19 cellular contexts compared by ENCODE assay signal in genomic region chr5:7705261-7705660, GRCh38.
DNase-seq lines count a peak whose midpoint lies in the region; ATAC-seq and TF ChIP-seq lines count a peak whose summit lies in the region.
"Had no signal": no experiment of that assay in that cellular context is flagged by ENCODE, and none has a peak within 500 bp of the region (broad histone marks: within the 10 kb centered on the region; RNA-seq: fewer than 3 reads in every experiment).

No MANE protein-coding gene starts in this region.

- H3K79me1 ChIP-seq in trophoblast cell (ENCODE audit: low read length), result no peaks in the 10 kb centered on the region

- no peak overlapping the region for H3K18ac ChIP-seq in trophoblast cell (ENCODE audit: low read length)

- no peak for ATAC-seq in upper lobe of left lung (ENCODE audit: low FRiP score in 2 of 2)
- ATAC-seq: PC-3 had no signal

- H3K27me3 ChIP-seq in trophoblast cell (ENCODE audit: insufficient read depth, low read length) (no peaks in the 10 kb centered on the region), upper lobe of left lung (no peaks in the 10 kb centered on the region)

- H4K8ac ChIP-seq in trophoblast cell (ENCODE audit: low read depth, low read length), result no peak overlapping the region

- no CpG with 5 or more reads among the region's 5 CpGs for WGBS in trophoblast cell (ENCODE audit: extremely low coverage, insufficient coverage, insufficient read length)
- 52 to 64% methylated on average over 4 to 5 of the region's 5 CpGs for WGBS in upper lobe of left lung, 2 donors

- H3K14ac ChIP-seq in trophoblast cell (ENCODE audit: low read length), result no peak overlapping the region

- no peaks in the 10 kb centered on the region for H3K36me3 ChIP-seq in trophoblast cell (ENCODE audit: control insufficient read depth in 1 of 2, insufficient read depth in 2 of 2, low read length in 2 of 2)
- H3K36me3 ChIP-seq in upper lobe of left lung, result no peaks in the 10 kb centered on the region

- H3K4me3 ChIP-seq in trophoblast cell (ENCODE audit: low read depth, low read length), result peak overlapping the region; percentile 44
- no peak overlapping the region for H3K4me3 ChIP-seq in upper lobe of left lung

- intact Hi-C loops in head of caudate nucleus (cut with DNase I), result no loop called here

- TF ChIP-seq POLR2A in upper lobe of left lung (IDR thresholded peaks at IDR 0.05), result no peak

- TF ChIP-seq CTCF in upper lobe of left lung (IDR thresholded peaks at IDR 0.05), result no peak

- H3K4ac ChIP-seq in trophoblast cell (ENCODE audit: low read depth, low read length), result no peak overlapping the region

- no peak overlapping the region for H4K91ac ChIP-seq in trophoblast cell (ENCODE audit: low read depth, low read length)

- no peak overlapping the region for H2BK12ac ChIP-seq in trophoblast cell (ENCODE audit: low read length)

- H3K4me1 ChIP-seq in trophoblast cell (ENCODE audit: control insufficient read depth in 1 of 2, insufficient read depth in 2 of 2, low read length in 2 of 2) (peaks cover 0 to 3% of the 10 kb centered on the region in 2 experiments), upper lobe of left lung (no peaks in the 10 kb centered on the region)

- DNase-seq in ELF-1 (ENCODE audit: low read depth, low spot score) (peak; percentile 79), SK-MEL-5 (ENCODE audit: low read depth, low spot score) (peak; percentile 81), iPS-NIHi7 (ENCODE audit: extremely low spot score) (peak; percentile 35), trophoblast cell (peak in 1 of 2 donors; percentile 18), upper lobe of left lung (no peak), head of caudate nucleus (no peak)
- DNase-seq in stimulated activated naive CD4-positive, alpha-beta T cell (lab: John Stamatoyannopoulos, UW), result no peak
- DNase-seq: COR-L47, DMS 273 treated with DMSO at 0.1 percent for 48 hours, DND-41, GDM1, Kasumi-1, MM.1S, NCI-H1092, NCI-H146, NCI-H2029 treated with DMSO at 0.1 percent for 48 hours, PC-3, SIG-M5 had no signal

- TF ChIP-seq EP300 in upper lobe of left lung (IDR thresholded peaks at IDR 0.05), result no peak

- H3K4me2 ChIP-seq in trophoblast cell (ENCODE audit: low read length), result no peak overlapping the region

- in situ Hi-C loops in SK-MEL-5 (cut with HindIII; ENCODE audit: low pct_unique_long_range_greater_than_20kb, low sequenced_read_pairs), result no loop called here

- no peak overlapping the region for H3K9ac ChIP-seq in trophoblast cell (ENCODE audit: low read length)

- H2AK5ac ChIP-seq in trophoblast cell (ENCODE audit: low read length), result no peak overlapping the region

- H2AFZ ChIP-seq in trophoblast cell (ENCODE audit: insufficient read depth, low read length, poor library complexity), result no peak overlapping the region

- no peak overlapping the region for H2BK5ac ChIP-seq in trophoblast cell (ENCODE audit: low read depth, low read length, poor library complexity)

- no peak overlapping the region for H3K23ac ChIP-seq in trophoblast cell (ENCODE audit: low read length)

- H3K27ac ChIP-seq in trophoblast cell (ENCODE audit: low read depth, low read length) (no peak overlapping the region), upper lobe of left lung (no peak overlapping the region)
- H3K27ac ChIP-seq: RWPE1 had no signal

- H3K9me3 ChIP-seq in trophoblast cell (ENCODE audit: insufficient read depth, low read depth, low read length), result peaks cover 2% of the 10 kb centered on the region
- H3K9me3 ChIP-seq in upper lobe of left lung, result no peaks in the 10 kb centered on the region

- no peaks in the 10 kb centered on the region for H3K79me2 ChIP-seq in trophoblast cell (ENCODE audit: control insufficient read depth, insufficient read depth, low read length, poor library complexity)

- no peak overlapping the region for H2BK120ac ChIP-seq in trophoblast cell (ENCODE audit: insufficient read depth, low read length, poor library complexity)

- H4K12ac ChIP-seq in trophoblast cell (ENCODE audit: low read depth, low read length), result no peak overlapping the region

Comparison
In these comparisons a context has a peak if more than half of its experiments do, and no peak if none do; other contexts are left out.
1. DNase-seq: peak in ELF-1 (single experiment), SK-MEL-5 (single experiment) and iPS-NIHi7 (single experiment); none in stimulated activated naive CD4-positive, alpha-beta T cell (0 of 6), upper lobe of left lung (0 of 2) and head of caudate nucleus (0 of 42).